1 cellular context compared by ENCODE assay signal in the genomic region with DNA sequence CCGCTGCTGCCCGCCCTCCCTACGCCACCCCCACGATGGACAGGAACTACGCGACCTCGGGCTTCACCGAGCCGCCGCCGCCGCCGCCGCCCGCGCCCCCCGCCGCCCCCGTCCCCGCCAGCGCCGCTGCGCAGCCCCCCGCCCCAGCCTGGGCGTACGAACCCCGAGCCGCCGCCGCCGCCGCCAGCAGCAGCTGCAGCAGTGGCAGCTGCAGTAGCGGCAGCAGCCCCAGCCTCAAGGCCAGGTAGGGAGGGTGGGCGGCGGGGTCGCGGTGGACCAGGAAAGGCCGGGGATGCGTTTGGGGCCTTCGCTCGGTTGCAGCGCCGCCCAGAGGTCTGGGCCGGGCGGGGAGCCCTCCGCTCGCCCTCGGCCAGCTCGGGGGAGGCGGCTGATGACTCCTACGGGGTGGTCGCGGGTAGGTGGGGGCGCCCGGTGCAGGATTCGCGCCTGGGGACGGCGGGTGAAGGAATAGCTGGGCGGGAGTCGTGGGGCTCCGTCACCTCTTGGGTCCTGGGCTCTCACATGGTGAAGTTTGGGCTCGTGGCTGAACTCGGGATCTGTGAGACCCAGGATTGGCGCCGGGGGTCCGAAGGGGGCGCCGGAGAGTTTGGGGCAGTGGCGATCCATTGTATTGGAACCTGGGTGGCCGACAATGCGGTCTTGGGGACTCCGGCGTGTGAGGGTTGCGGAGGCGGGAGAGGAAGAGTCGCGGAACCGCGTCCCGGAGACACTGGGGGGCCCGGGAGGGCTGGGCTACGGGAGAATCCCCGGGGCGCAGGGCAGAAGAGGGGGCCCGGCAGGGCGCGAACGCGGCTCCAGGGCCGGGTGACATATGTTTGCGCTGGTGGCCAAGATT.
TF ChIP-seq lines count a peak whose summit lies in the region.

No MANE protein-coding gene starts in this region.

TF ChIP-seq in K562, 482 proteins besides CTCF, POLR2A, EP300 and RAD21 (continued from another document):
- TF ChIP-seq, protein P1, sequence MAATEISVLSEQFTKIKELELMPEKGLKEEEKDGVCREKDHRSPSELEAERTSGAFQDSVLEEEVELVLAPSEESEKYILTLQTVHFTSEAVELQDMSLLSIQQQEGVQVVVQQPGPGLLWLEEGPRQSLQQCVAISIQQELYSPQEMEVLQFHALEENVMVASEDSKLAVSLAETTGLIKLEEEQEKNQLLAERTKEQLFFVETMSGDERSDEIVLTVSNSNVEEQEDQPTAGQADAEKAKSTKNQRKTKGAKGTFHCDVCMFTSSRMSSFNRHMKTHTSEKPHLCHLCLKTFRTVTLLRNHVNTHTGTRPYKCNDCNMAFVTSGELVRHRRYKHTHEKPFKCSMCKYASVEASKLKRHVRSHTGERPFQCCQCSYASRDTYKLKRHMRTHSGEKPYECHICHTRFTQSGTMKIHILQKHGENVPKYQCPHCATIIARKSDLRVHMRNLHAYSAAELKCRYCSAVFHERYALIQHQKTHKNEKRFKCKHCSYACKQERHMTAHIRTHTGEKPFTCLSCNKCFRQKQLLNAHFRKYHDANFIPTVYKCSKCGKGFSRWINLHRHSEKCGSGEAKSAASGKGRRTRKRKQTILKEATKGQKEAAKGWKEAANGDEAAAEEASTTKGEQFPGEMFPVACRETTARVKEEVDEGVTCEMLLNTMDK (IDR thresholded peaks at IDR 0.05; ENCODE audit: borderline replicate concordance, insufficient read depth, low read depth, low read length, poor library complexity, severe bottlenecking), result peak; percentile 44
- TF ChIP-seq TAF1 (IDR thresholded peaks at IDR 0.05; ENCODE audit: control insufficient read depth, extremely low read depth, insufficient read depth, low read length, severe bottlenecking), result peak; percentile 50
- TF ChIP-seq, protein P2, sequence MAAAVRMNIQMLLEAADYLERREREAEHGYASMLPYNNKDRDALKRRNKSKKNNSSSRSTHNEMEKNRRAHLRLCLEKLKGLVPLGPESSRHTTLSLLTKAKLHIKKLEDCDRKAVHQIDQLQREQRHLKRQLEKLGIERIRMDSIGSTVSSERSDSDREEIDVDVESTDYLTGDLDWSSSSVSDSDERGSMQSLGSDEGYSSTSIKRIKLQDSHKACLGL (CRISPR knock-in tag; IDR thresholded peaks at IDR 0.05; ENCODE audit: borderline replicate concordance, poor library complexity, severe bottlenecking), result no peak
- TF ChIP-seq ETV5 (CRISPR knock-in tag; IDR thresholded peaks at IDR 0.05; ENCODE audit: low read depth), result 0 out of 2 replicates have a peak, but pooled peaks have one; percentile 9
- peak; percentile 15 for TF ChIP-seq PRPF4 (IDR thresholded peaks at IDR 0.05; ENCODE audit: insufficient read depth, low read depth, low read length, poor library complexity, severe bottlenecking)
- TF ChIP-seq ZNF347 (CRISPR knock-in tag; IDR thresholded peaks at IDR 0.05; ENCODE audit: low read depth), result no peak
- TF ChIP-seq, protein P3, sequence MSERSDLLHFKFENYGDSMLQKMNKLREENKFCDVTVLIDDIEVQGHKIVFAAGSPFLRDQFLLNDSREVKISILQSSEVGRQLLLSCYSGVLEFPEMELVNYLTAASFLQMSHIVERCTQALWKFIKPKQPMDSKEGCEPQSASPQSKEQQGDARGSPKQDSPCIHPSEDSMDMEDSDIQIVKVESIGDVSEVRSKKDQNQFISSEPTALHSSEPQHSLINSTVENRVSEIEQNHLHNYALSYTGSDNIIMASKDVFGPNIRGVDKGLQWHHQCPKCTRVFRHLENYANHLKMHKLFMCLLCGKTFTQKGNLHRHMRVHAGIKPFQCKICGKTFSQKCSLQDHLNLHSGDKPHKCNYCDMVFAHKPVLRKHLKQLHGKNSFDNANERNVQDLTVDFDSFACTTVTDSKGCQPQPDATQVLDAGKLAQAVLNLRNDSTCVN (CRISPR knock-in tag; IDR thresholded peaks at IDR 0.05), result no peak
- peak; percentile 47; the same call in 1 of the 2 replicates for TF ChIP-seq SOX6 (IDR thresholded peaks at IDR 0.05)
- TF ChIP-seq GTF2E2 (tag; IDR thresholded peaks at IDR 0.05), result 0 out of 2 replicates have a peak, but pooled peaks have one; percentile 33
- no peak for TF ChIP-seq E2F3 (CRISPR knock-in tag; IDR thresholded peaks at IDR 0.05)
- TF ChIP-seq, protein P4, sequence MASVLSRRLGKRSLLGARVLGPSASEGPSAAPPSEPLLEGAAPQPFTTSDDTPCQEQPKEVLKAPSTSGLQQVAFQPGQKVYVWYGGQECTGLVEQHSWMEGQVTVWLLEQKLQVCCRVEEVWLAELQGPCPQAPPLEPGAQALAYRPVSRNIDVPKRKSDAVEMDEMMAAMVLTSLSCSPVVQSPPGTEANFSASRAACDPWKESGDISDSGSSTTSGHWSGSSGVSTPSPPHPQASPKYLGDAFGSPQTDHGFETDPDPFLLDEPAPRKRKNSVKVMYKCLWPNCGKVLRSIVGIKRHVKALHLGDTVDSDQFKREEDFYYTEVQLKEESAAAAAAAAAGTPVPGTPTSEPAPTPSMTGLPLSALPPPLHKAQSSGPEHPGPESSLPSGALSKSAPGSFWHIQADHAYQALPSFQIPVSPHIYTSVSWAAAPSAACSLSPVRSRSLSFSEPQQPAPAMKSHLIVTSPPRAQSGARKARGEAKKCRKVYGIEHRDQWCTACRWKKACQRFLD (CRISPR knock-in tag; IDR thresholded peaks at IDR 0.05), result 0 out of 2 replicates have a peak, but pooled peaks have one; percentile 58
- TF ChIP-seq KLF6 (CRISPR knock-in tag; IDR thresholded peaks at IDR 0.05; ENCODE audit: borderline replicate concordance), result 0 out of 2 replicates have a peak, but pooled peaks have one; percentile 36
- TF ChIP-seq, protein P5, sequence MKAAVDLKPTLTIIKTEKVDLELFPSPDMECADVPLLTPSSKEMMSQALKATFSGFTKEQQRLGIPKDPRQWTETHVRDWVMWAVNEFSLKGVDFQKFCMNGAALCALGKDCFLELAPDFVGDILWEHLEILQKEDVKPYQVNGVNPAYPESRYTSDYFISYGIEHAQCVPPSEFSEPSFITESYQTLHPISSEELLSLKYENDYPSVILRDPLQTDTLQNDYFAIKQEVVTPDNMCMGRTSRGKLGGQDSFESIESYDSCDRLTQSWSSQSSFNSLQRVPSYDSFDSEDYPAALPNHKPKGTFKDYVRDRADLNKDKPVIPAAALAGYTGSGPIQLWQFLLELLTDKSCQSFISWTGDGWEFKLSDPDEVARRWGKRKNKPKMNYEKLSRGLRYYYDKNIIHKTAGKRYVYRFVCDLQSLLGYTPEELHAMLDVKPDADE (conservative IDR thresholded peaks at IDR 0.05; ENCODE audit: control insufficient read depth, low read depth, low read length), result peak; percentile 13; the same call in 1 of the 2 replicates
- TF ChIP-seq, protein P6, sequence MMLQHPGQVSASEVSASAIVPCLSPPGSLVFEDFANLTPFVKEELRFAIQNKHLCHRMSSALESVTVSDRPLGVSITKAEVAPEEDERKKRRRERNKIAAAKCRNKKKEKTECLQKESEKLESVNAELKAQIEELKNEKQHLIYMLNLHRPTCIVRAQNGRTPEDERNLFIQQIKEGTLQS (IDR thresholded peaks at IDR 0.05), result no peak
- TF ChIP-seq, protein P6 (CRISPR knock-in tag; conservative IDR thresholded peaks at IDR 0.05), result 0 out of 2 replicates have a peak, but pooled peaks have one; percentile 8
TF ChIP-seq in K562: peak in this region for 65.
